In genomic region chr1:231584117-231584516, GRCh38 we compare ENCODE assay signal across 8 cellular contexts. TPM values are rescaled to one million over a fixed set of nuclear protein-coding genes. Genes with fewer than 3 reads are reported as not detected.
DNase-seq lines count a peak whose midpoint lies in the region; ATAC-seq and TF ChIP-seq lines count a peak whose summit lies in the region.

No MANE protein-coding gene starts in this region.

- H3K27me3 ChIP-seq in OCI-LY1 (ENCODE audit: insufficient read depth, low read length): no peaks in the 10 kb centered on the region

- no peak overlapping the region for H3K9ac ChIP-seq in OCI-LY1 (ENCODE audit: low read length)

- no peaks in the 10 kb centered on the region for H3K4me1 Mint-ChIP-seq in glutamatergic neuron (ENCODE audit: low read depth, unreplicated experiment)
- H3K4me1 Mint-ChIP-seq in T-helper 17 cell: peaks cover 4% of the 10 kb centered on the region

- ATAC-seq in HG03442 (IDR thresholded peaks at IDR 0.05; ENCODE audit: unreplicated experiment) (no peak), T-helper 17 cell (no peak)

- no peaks in the 10 kb centered on the region for H3K9me2 ChIP-seq in OCI-LY1 (ENCODE audit: low read depth, low read length)

- no peaks in the 10 kb centered on the region for H3K79me2 ChIP-seq in OCI-LY1 (ENCODE audit: insufficient read depth, low read length)

- in situ Hi-C loops in ACHN (cut with HindIII; ENCODE audit: low pct_ligation_motif_present, low pct_unique_long_range_greater_than_20kb, low sequenced_read_pairs): no loop called here

- no peaks in the 10 kb centered on the region for H3K36me3 Mint-ChIP-seq in glutamatergic neuron (ENCODE audit: unreplicated experiment)
- H3K36me3 Mint-ChIP-seq in T-helper 17 cell (ENCODE audit: low read depth): no peaks in the 10 kb centered on the region

- no peak overlapping the region for H3K4me2 ChIP-seq in OCI-LY1 (ENCODE audit: low read length)

- TF ChIP-seq CTCF in GM12872 (IDR thresholded peaks at IDR 0.05; ENCODE audit: insufficient read depth, low read depth, low read length) (0 out of 3 replicates have a peak, but pooled peaks have one; percentile 6), OCI-LY1 (IDR thresholded peaks at IDR 0.05; ENCODE audit: low read length) (peak; percentile 30; the same call in 1 of the 2 replicates), fibroblast of pulmonary artery (IDR thresholded peaks at IDR 0.05; ENCODE audit: low read length, missing control alignments) (peak; percentile 45), glutamatergic neuron (IDR thresholded peaks at IDR 0.05; ENCODE audit: partially characterized antibody, unreplicated experiment) (no peak)

- no peak overlapping the region for H2AFZ ChIP-seq in OCI-LY1 (ENCODE audit: low read length)

- DNase-seq in ACHN (peak; percentile 59), fibroblast of pulmonary artery (ENCODE audit: low read depth) (peak; percentile 90), glutamatergic neuron (no peak), T-helper 17 cell (no peak)
- no peak for DNase-seq in stimulated activated CD4-positive, alpha-beta T cell treated with anti-CD3 and anti-CD28 coated beads, Interleukin-4, amount 100 ng/mL, for 4 hours

- H3K36me3 ChIP-seq in OCI-LY1 (ENCODE audit: insufficient read depth, low read length): no peaks in the 10 kb centered on the region

- H3K27ac ChIP-seq in OCI-LY1 (ENCODE audit: low read depth, low read length, poor library complexity, severe bottlenecking): no peak overlapping the region

- H4K20me1 ChIP-seq in OCI-LY1 (ENCODE audit: insufficient read depth, low read length): no peaks in the 10 kb centered on the region

- H3K9me3 ChIP-seq in OCI-LY1 (ENCODE audit: low read length) (no peaks in the 10 kb centered on the region), T-helper 17 cell (ENCODE audit: control insufficient read depth, low read length, poor library complexity, severe bottlenecking) (no peaks in the 10 kb centered on the region)

- no peaks in the 10 kb centered on the region for H3K4me1 ChIP-seq in OCI-LY1 (ENCODE audit: insufficient read depth, low read length, severe bottlenecking)

- H3K27ac Mint-ChIP-seq in glutamatergic neuron (ENCODE audit: unreplicated experiment): no peak overlapping the region
- no peak overlapping the region for H3K27ac Mint-ChIP-seq in T-helper 17 cell

- H3F3A ChIP-seq in OCI-LY1 (ENCODE audit: insufficient read depth, low read length): no peaks in the 10 kb centered on the region

- no peaks in the 10 kb centered on the region for H3K27me3 Mint-ChIP-seq in glutamatergic neuron (ENCODE audit: unreplicated experiment)
- no peaks in the 10 kb centered on the region for H3K27me3 Mint-ChIP-seq in T-helper 17 cell

- H3K4me3 Mint-ChIP-seq in glutamatergic neuron (ENCODE audit: unreplicated experiment): no peak overlapping the region
- H3K4me3 Mint-ChIP-seq in T-helper 17 cell: no peak overlapping the region

- peaks cover 3% of the 10 kb centered on the region for H3K9me3 Mint-ChIP-seq in glutamatergic neuron (ENCODE audit: unreplicated experiment)

- H3K4me3 ChIP-seq in OCI-LY1 (ENCODE audit: low read depth, low read length, poor library complexity, severe bottlenecking) (no peak overlapping the region), fibroblast of pulmonary artery (replicated peaks; ENCODE audit: low read depth, low read length) (no peak overlapping the region)

RNA-seq across cellular contexts. Expression of gene DISC1, which starts 42.5 kb away (rescaled TPM):
- total RNA-seq in glutamatergic neuron (ENCODE audit: unreplicated experiment) (9.1 TPM), T-helper 17 cell (10 to 100 TPM; 16.2 to 17.4 TPM)

RNA-seq across cellular contexts. Expression of gene TSNAX, which starts 55.6 kb away (rescaled TPM):
- 41.1 TPM for total RNA-seq in glutamatergic neuron (ENCODE audit: unreplicated experiment)
- 10 to 100 TPM; 25.5 to 26.8 TPM for total RNA-seq in T-helper 17 cell

Comparison
In these comparisons a context has a peak if more than half of its experiments do, and no peak if none do; other contexts are left out.
1. DNase-seq: peak in ACHN (single experiment) and fibroblast of pulmonary artery (single experiment); none in stimulated activated CD4-positive, alpha-beta T cell treated with anti-CD3 and anti-CD28 coated beads, Interleukin-4, amount 100 ng/mL, for 4 hours (0 of 2), glutamatergic neuron (single experiment) and T-helper 17 cell (0 of 3).